Comparison of ENCODE assay signal across 17 cellular contexts in the genomic region with DNA sequence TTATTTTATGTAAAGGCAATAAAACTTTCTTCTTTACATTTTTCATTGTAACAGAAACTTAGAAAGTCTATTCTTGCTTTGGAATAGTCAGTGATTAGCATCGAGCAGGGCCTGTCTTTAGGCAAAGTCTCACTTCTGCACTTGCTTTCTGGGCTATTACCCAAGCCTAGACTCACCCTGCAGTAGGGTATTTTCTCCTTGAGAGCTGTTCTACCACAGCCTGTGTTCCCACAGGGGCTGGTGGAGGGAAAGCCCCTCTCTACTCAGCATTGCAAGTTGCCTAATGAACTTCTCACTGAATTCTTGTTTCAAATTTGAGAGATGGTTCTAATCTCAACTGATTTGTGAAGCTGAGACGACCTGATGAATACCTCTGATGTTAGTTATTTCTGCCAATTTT.
A peak's percentile ranks its signal among the peaks of the same experiment; 100 is the strongest.
DNase-seq lines count a peak whose midpoint lies in the region; ATAC-seq, FAIRE-seq and TF ChIP-seq lines count a peak whose summit lies in the region.
"Had no signal": no experiment of that assay in that cellular context is flagged by ENCODE, and none has a peak within 500 bp of the region (broad histone marks: within the 10 kb centered on the region; RNA-seq: fewer than 3 reads in every experiment).

No MANE protein-coding gene starts in this region.

- H3K4me3 ChIP-seq in kidney (ENCODE audit: low read length in 2 of 2), result no peak overlapping the region
- H3K4me3 ChIP-seq: K562, left lung, smooth muscle cell had no signal

- H3K9me3 ChIP-seq in kidney (ENCODE audit: control insufficient read depth in 1 of 2, low read length in 2 of 2), result no peaks in the 10 kb centered on the region
- H3K9me3 ChIP-seq: left lung had no signal

- TF ChIP-seq CTCF in kidney (IDR thresholded peaks at IDR 0.05; ENCODE audit: borderline replicate concordance, extremely low read depth, insufficient read depth), result no peak

- no peak for FAIRE-seq in kidney (lab: Jason Lieb, UNC)
- FAIRE-seq: frontal cortex, K562 had no signal

- H3K9me3 Mint-ChIP-seq in naive B cell, result peaks cover 0 to 10% (median 2%) of the 10 kb centered on the region in 7 donors
- H3K9me3 Mint-ChIP-seq: dendritic cell treated with granulocyte-macrophage colony-stimulating factor and Interleukin-4, amounts not matched to agents 40 ng/mL and 50 ng/mL, for 4 days; T-helper 1 cell treated with Interleukin-12 subunit alpha and Interleukin-12 subunit beta and Interleukin-4 antibody, amounts not matched to agents 30 μg/mL and 1 μg/mL, for 36 hours had no signal

- H3K27ac Mint-ChIP-seq in naive B cell, result peak overlapping the region; percentile 73 to 97 (median 96)
- H3K27ac Mint-ChIP-seq: dendritic cell treated with granulocyte-macrophage colony-stimulating factor and Interleukin-4, amounts not matched to agents 40 ng/mL and 50 ng/mL, for 4 days; T-helper 1 cell treated with Interleukin-12 subunit alpha and Interleukin-12 subunit beta and Interleukin-4 antibody, amounts not matched to agents 30 μg/mL and 1 μg/mL, for 36 hours had no signal

- no peaks in the 10 kb centered on the region for H3K4me1 ChIP-seq in kidney (ENCODE audit: control insufficient read depth in 1 of 2, insufficient read depth in 1 of 2, low read depth in 1 of 2, low read length in 2 of 2)
- H3K4me1 ChIP-seq: left lung had no signal

- no peaks in the 10 kb centered on the region for H3K36me3 ChIP-seq in kidney (ENCODE audit: control insufficient read depth in 1 of 2, insufficient read depth in 2 of 2, low read length in 2 of 2)
- H3K36me3 ChIP-seq: left lung had no signal

- intact Hi-C loops in kidney (cut with DNase I), result no loop called here

- H3K4me3 Mint-ChIP-seq in naive B cell, result peak overlapping the region; percentile 9 to 76 (median 54)
- H3K4me3 Mint-ChIP-seq: dendritic cell treated with granulocyte-macrophage colony-stimulating factor and Interleukin-4, amounts not matched to agents 40 ng/mL and 50 ng/mL, for 4 days; neural crest cell; T-helper 1 cell treated with Interleukin-12 subunit alpha and Interleukin-12 subunit beta and Interleukin-4 antibody, amounts not matched to agents 30 μg/mL and 1 μg/mL, for 36 hours had no signal

- DNase-seq in naive B cell (peak; percentile 82), DMS79 (lab: John Stamatoyannopoulos, UW) (no peak), COLO668 (lab: John Stamatoyannopoulos, UW; ENCODE audit: unreplicated experiment) (no peak), kidney (no peak), D341Med (ENCODE audit: low spot score) (no peak)
- DNase-seq: left lung, NCI-H2081 treated with DMSO at 0.1 percent for 48 hours had no signal

- peaks cover 68 to 85% (median 79%) of the 10 kb centered on the region in 3 donors for H3K4me1 Mint-ChIP-seq in naive B cell

- no peak overlapping the region for H3K9ac ChIP-seq in kidney (ENCODE audit: low read length in 2 of 2)

- no peaks in the 10 kb centered on the region for H3K27me3 Mint-ChIP-seq in naive B cell
- H3K27me3 Mint-ChIP-seq: dendritic cell treated with granulocyte-macrophage colony-stimulating factor and Interleukin-4, amounts not matched to agents 40 ng/mL and 50 ng/mL, for 4 days had no signal

- H3K27ac ChIP-seq in kidney (ENCODE audit: low read depth in 2 of 2, low read length in 2 of 2), result no peak overlapping the region
- H3K27ac ChIP-seq: C4-2B, left lung had no signal

- peaks cover 0 to 4% of the 10 kb centered on the region in 2 donors for H3K36me3 Mint-ChIP-seq in naive B cell

- ATAC-seq in GM18873 (IDR thresholded peaks at IDR 0.05; ENCODE audit: low FRiP score, unreplicated experiment) (peak; percentile 59), GM21723 (IDR thresholded peaks at IDR 0.05; ENCODE audit: unreplicated experiment) (peak; percentile 79), HG03103 (IDR thresholded peaks at IDR 0.05; ENCODE audit: low read depth, unreplicated experiment) (peak; percentile 91), naive B cell (ENCODE audit: low read depth in 2 of 2) (peak; percentile 98 to 99)
- ATAC-seq: K562, left lung had no signal
